ENCODE assay signal across 21 cellular contexts in the genomic region with DNA sequence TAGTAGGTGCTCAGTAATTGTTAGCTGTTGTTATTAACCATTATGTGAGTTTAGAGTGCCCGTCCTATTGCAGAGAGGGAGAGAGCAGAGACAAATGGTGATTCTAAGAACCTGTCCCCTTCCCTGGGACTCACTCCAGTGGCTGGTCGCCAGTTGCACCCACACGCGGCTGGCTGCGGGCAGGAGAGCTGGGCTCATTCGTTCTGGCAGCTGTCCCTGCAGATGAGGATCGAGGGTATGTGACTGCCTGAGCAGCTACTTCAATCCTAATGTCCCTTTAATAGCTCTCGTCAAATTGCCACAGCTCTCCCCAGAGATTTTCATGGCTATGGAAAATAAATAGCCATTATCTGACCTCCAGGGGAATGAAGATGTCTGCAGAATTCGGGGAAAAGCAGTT. TPM values are rescaled to one million over a fixed set of nuclear protein-coding genes. Genes with fewer than 3 reads are reported as not detected.
DNase-seq lines count a peak whose midpoint lies in the region; ATAC-seq, FAIRE-seq and TF ChIP-seq lines count a peak whose summit lies in the region.
"Had no signal": no experiment of that assay in that cellular context is flagged by ENCODE, and none has a peak within 500 bp of the region (broad histone marks: within the 10 kb centered on the region; RNA-seq: fewer than 3 reads in every experiment).

No MANE protein-coding gene starts in this region.

- no peak overlapping the region for H2AK5ac ChIP-seq in H1 (ENCODE audit: low read depth, low read length)

- H3K4ac ChIP-seq in H1 (replicated peaks; ENCODE audit: insufficient read length, low read depth, low read length) = no peak overlapping the region

- peaks cover 38% of the 10 kb centered on the region for H3K36me3 ChIP-seq in DND-41 (ENCODE audit: insufficient read depth, low read length)
- peaks cover 5 to 26% (median 16%) of the 10 kb centered on the region in 4 experiments for H3K36me3 ChIP-seq in H1 (ENCODE audit: control insufficient read depth in 2 of 4, insufficient read depth in 4 of 4, low read length in 3 of 4)

- no peak for TF ChIP-seq EP300 in H1 (IDR thresholded peaks at IDR 0.05; ENCODE audit: borderline replicate concordance in 1 of 2, low read depth in 2 of 2, low read length in 2 of 2)

- no peak overlapping the region for H2BK15ac ChIP-seq in H1 (ENCODE audit: low read length)

- H3K79me2 ChIP-seq in DND-41 (ENCODE audit: insufficient read depth, low read length) (no peaks in the 10 kb centered on the region), H1 (ENCODE audit: control insufficient read depth in 1 of 2, insufficient read depth in 2 of 2, low read length in 2 of 2) (no peaks in the 10 kb centered on the region)

- no peak overlapping the region for H2BK120ac ChIP-seq in H1 (replicated peaks; ENCODE audit: low read depth, low read length)

- POLR2A ChIA-PET in H1 (lab: Charles Lee; ENCODE audit: partially characterized antibody) = interaction anchor here (2.2 to 5.8 kb wide), 2 partner anchors 30 to 35 kb away, joined by 7 to 25 read pairs; no protein-coding TSS in a partner anchor

- H3K9ac ChIP-seq in DND-41 (ENCODE audit: low read depth, low read length) = no peak overlapping the region
- no peak overlapping the region for H3K9ac ChIP-seq in H1 (replicated peaks in 1 of 4; ENCODE audit: extremely low read depth in 1 of 4, low read depth in 3 of 4, low read length in 3 of 4)

- H2BK12ac ChIP-seq in H1 (ENCODE audit: low read depth, low read length) = no peak overlapping the region

- H3K27me3 ChIP-seq in DND-41 (ENCODE audit: insufficient read depth, low read length, poor library complexity) (no peaks in the 10 kb centered on the region), H1 (replicated peaks in 1 of 4; ENCODE audit: control insufficient read depth in 3 of 4, extremely low read depth in 1 of 4, insufficient read depth in 3 of 4, low read length in 3 of 4) (no peaks in the 10 kb centered on the region)

- no peak overlapping the region for H4K5ac ChIP-seq in H1 (ENCODE audit: insufficient read length, low read depth, low read length)

- CTCF ChIA-PET in H1 (lab: Charles Lee; ENCODE audit: partially characterized antibody) = interaction anchor here (1.0 to 2.2 kb wide), 4 partner anchors 9 to 78 kb away, joined by 3 to 8 read pairs (median 5); no protein-coding TSS in a partner anchor

- H3K4me1 ChIP-seq in DND-41 (ENCODE audit: insufficient read depth, low read length) (no peaks in the 10 kb centered on the region), H1 (replicated peaks in 1 of 4; ENCODE audit: control insufficient read depth in 3 of 4, insufficient read depth in 4 of 4, low read length in 3 of 4) (peaks cover 9 to 22% (median 16%) of the 10 kb centered on the region in 4 experiments)

- no peak overlapping the region for H3K18ac ChIP-seq in H1 (ENCODE audit: extremely low read depth, low read length)

- H2AFZ ChIP-seq in DND-41 (ENCODE audit: low read depth, low read length) = no peak overlapping the region
- no peak overlapping the region for H2AFZ ChIP-seq in H1 (ENCODE audit: low read length)

- H3K4me2 ChIP-seq in DND-41 (ENCODE audit: insufficient read depth, low read length) (no peak overlapping the region), H1 (ENCODE audit: insufficient read depth in 1 of 2, low read depth in 2 of 2, low read length in 2 of 2) (no peak overlapping the region)

- no peak overlapping the region for H3K56ac ChIP-seq in H1 (replicated peaks; ENCODE audit: insufficient read length, low read depth, low read length)

- H3K14ac ChIP-seq in H1 (ENCODE audit: insufficient read length) = no peak overlapping the region

- no peaks in the 10 kb centered on the region for H3K79me1 ChIP-seq in H1 (ENCODE audit: low read depth, low read length)

- DNase-seq in DMS79 (lab: John Stamatoyannopoulos, UW) (peak; percentile 63), DND-41 (no peak), H1 (ENCODE audit: low read depth in 1 of 2, low spot score in 2 of 2) (no peak), myocyte (ENCODE audit: low read depth) (peak; percentile 91), A172 (ENCODE audit: low spot score) (no peak), foreskin melanocyte (no peak)
- DNase-seq: CD8-positive, alpha-beta T cell; KG1; NCI-H1048; NCI-H2081; NCI-H226; NCI-H524 treated with DMSO at 0.1 percent for 48 hours; T-helper 17 cell had no signal

- no peaks in the 10 kb centered on the region; the same call in 1 of the 2 replicates for H4K20me1 ChIP-seq in DND-41 (ENCODE audit: insufficient read depth, low read length)
- H4K20me1 ChIP-seq in H1 (replicated peaks in 1 of 2; ENCODE audit: control insufficient read depth in 1 of 2, insufficient read depth in 2 of 2, low read length in 2 of 2) = peaks cover 0 to 2% of the 10 kb centered on the region in 2 experiments

- H4K8ac ChIP-seq in H1 (ENCODE audit: extremely low read depth, insufficient read depth, low read length) = 0 out of 2 replicates have a peak overlapping the region, but pooled peaks have one; percentile 5

- H3K9me3 ChIP-seq in DND-41 (ENCODE audit: insufficient read depth, low read length, severe bottlenecking) = no peaks in the 10 kb centered on the region
- H3K9me3 ChIP-seq in H1 (ENCODE audit: insufficient read depth in 2 of 2, low read depth in 1 of 2, low read length in 1 of 2) = no peaks in the 10 kb centered on the region

- TF ChIP-seq POLR2A in H1 (IDR thresholded peaks at IDR 0.05; ENCODE audit: control extremely low read depth in 1 of 2, low read depth in 2 of 2, low read length in 2 of 2) = no peak

- H2BK5ac ChIP-seq in H1 (ENCODE audit: low read depth, low read length) = no peak overlapping the region

- H3K23me2 ChIP-seq in H1 (ENCODE audit: low read depth, low read length) = no peaks in the 10 kb centered on the region

- H3K4me3 ChIP-seq in DND-41 (ENCODE audit: low read depth in 1 of 2, low read length in 2 of 2) (no peak overlapping the region), H1 (ENCODE audit: extremely low read depth in 1 of 4, insufficient read depth in 2 of 4, low read depth in 3 of 4, low read length in 4 of 4) (no peak overlapping the region)

- ATAC-seq in DND-41 (ENCODE audit: insufficient read depth, low read depth) (0 out of 3 replicates have a peak, but pooled peaks have one; percentile 8), HG02588 (IDR thresholded peaks at IDR 0.05; ENCODE audit: unreplicated experiment) (no peak)
- ATAC-seq: CD8-positive, alpha-beta T cell; T-helper 17 cell had no signal

- no peak overlapping the region for H2BK20ac ChIP-seq in H1 (ENCODE audit: low read length)

- FAIRE-seq in H1 (lab: Jason Lieb, UNC) = no peak
- FAIRE-seq: D721Med, GM12892, H54, HepG2 had no signal

- WGBS in H1 (ENCODE audit: extremely low coverage in 1 of 2, insufficient coverage in 1 of 2, insufficient read length in 1 of 2, insufficient replicate concordance in 2 of 2, low coverage in 1 of 2, low lambda C conversion rate in 2 of 2, missing lambda C conversion rate in 1 of 2), 2 experiments = 88% methylated on average over 9 of the region's 9 CpGs; no CpG with 5 or more reads in 1 of the 2 experiments

- H3K23ac ChIP-seq in H1 (ENCODE audit: insufficient read length) = no peak overlapping the region

- no peak overlapping the region for H4K91ac ChIP-seq in H1 (replicated peaks; ENCODE audit: insufficient read length, low read length)

- no peak overlapping the region for H3K27ac ChIP-seq in DND-41 (ENCODE audit: low read length)
- no peak overlapping the region for H3K27ac ChIP-seq in H1 (ENCODE audit: low read depth, low read length)

- TF ChIP-seq CTCF in DND-41 (IDR thresholded peaks at IDR 0.05; ENCODE audit: borderline replicate concordance, extremely low read depth, low read length, poor library complexity, severe bottlenecking) (no peak), H1 (IDR thresholded peaks at IDR 0.05; ENCODE audit: control extremely low read depth in 1 of 3, insufficient read depth in 1 of 3, low read depth in 1 of 3, low read length in 3 of 3) (no peak)

- TF ChIP-seq RAD21 in H1 (IDR thresholded peaks at IDR 0.05 in 1 of 2, conservative IDR thresholded peaks at IDR 0.05 in 1 of 2; ENCODE audit: low read depth in 2 of 2, low read length in 2 of 2) = no peak

TF ChIP-seq in H1, 55 proteins besides CTCF, POLR2A, EP300 and RAD21 (continues in another document):
- TF ChIP-seq SIRT6 (IDR thresholded peaks at IDR 0.05; ENCODE audit: low read length) (no peak), POU5F1 (IDR thresholded peaks at IDR 0.05; ENCODE audit: low read depth, low read length) (no peak), KDM5A (IDR thresholded peaks at IDR 0.05; ENCODE audit: low read length) (no peak)

RNA-seq across cellular contexts. Expression of gene RBM28, which starts 41.6 kb away (rescaled TPM):
- total RNA-seq in H1 (2021; fragmentation: NEBNext Ultra II Directional; extraction: Animal tissue kit (Norgen Biotek cat#: 25700)) = 65.3 and 68.0 TPM in 2 replicates
- 9.6 and 12.8 TPM in 2 replicates for polyA plus RNA-seq in H1 (2011; rRNA removed)
- 22.5 TPM for polyA plus RNA-seq in H1 (2011; cell fraction: cytosol; rRNA removed)
- 29.4 TPM for polyA plus RNA-seq in H1 (2011; cell fraction: nucleus; rRNA removed)
- 42.6 to 66.7 TPM (median 46.6 TPM) in 4 replicates for polyA plus RNA-seq in H1 (2012, experiment 1 of 2)
- 5.3 TPM for polyA plus RNA-seq in H1 (2012, experiment 2 of 2)
- polyA plus RNA-seq in H1 (2013, experiment 1 of 2) = 33.8 TPM
- 32.7 TPM for polyA plus RNA-seq in H1 (2013, experiment 2 of 2)
- 15.3 and 17.3 TPM in 2 replicates for polyA minus RNA-seq in H1 (2011; rRNA and poly(A)+ RNA removed)
- 27.2 TPM for polyA minus RNA-seq in H1 (2011; cell fraction: cytosol; rRNA and poly(A)+ RNA removed)
- 21.5 TPM for polyA minus RNA-seq in H1 (2011; cell fraction: nucleus; rRNA and poly(A)+ RNA removed)
- total RNA-seq in myocyte = 24.5 and 25.4 TPM in 2 replicates
- polyA plus RNA-seq in myocyte (2012) = 37.6 TPM
- total RNA-seq in A172 (2014; rRNA removed; shearing (Covaris generic)) = 15.8 and 19.3 TPM in 2 replicates

RNA-seq across cellular contexts. Expression of gene PRRT4, which starts 59.4 kb away (rescaled TPM):
- total RNA-seq in H1 (2021; fragmentation: NEBNext Ultra II Directional; extraction: Animal tissue kit (Norgen Biotek cat#: 25700)) = 0.34 and 0.69 TPM in 2 replicates
- 1.0 and 2.4 TPM in 2 replicates for polyA plus RNA-seq in H1 (2011; rRNA removed)
- polyA plus RNA-seq in H1 (2011; cell fraction: cytosol; rRNA removed) = 0.85 TPM
- polyA plus RNA-seq in H1 (2011; cell fraction: nucleus; rRNA removed) = 2.1 TPM
- polyA plus RNA-seq in H1 (2012, experiment 1 of 2) = 0.40 to 1.2 TPM (median 0.82 TPM) in 4 replicates
- polyA plus RNA-seq in H1 (2012, experiment 2 of 2) = 0.54 TPM
- 1.1 TPM for polyA plus RNA-seq in H1 (2013, experiment 1 of 2)
- 1.2 TPM for polyA plus RNA-seq in H1 (2013, experiment 2 of 2)
- polyA minus RNA-seq in H1 (2011; rRNA and poly(A)+ RNA removed) = 0.47 TPM in 1 of 2 replicates, not detected in the other
- 1.2 TPM for polyA minus RNA-seq in H1 (2011; cell fraction: cytosol; rRNA and poly(A)+ RNA removed)
- polyA minus RNA-seq in H1 (2011; cell fraction: nucleus; rRNA and poly(A)+ RNA removed) = 2.0 TPM
- 4.2 and 7.3 TPM in 2 replicates for total RNA-seq in myocyte
- polyA plus RNA-seq in myocyte (2012) = 6.3 TPM
- 0.10 and 1.6 TPM in 2 replicates for total RNA-seq in A172 (2014; rRNA removed; shearing (Covaris generic))
- total RNA-seq: HepG2, M059J, OCI-LY7 had no signal
- polyA plus RNA-seq: AG04450, HepG2 had no signal

Comparison
In these comparisons a context has a peak if more than half of its experiments do, and no peak if none do; other contexts are left out.
1. DNase-seq: peak in DMS79 (single experiment) and myocyte (single experiment); none in DND-41 (single experiment), H1 (0 of 2), A172 (single experiment) and foreskin melanocyte (single experiment).